Comparison of ENCODE assay signal across 13 cellular contexts in genomic region chr20:5606347-5606746, GRCh38. TPM values are rescaled to one million over a fixed set of nuclear protein-coding genes. Genes with fewer than 3 reads are reported as not detected.
DNase-seq lines count a peak whose midpoint lies in the region; ATAC-seq, FAIRE-seq and TF ChIP-seq lines count a peak whose summit lies in the region.
"Had no signal": no experiment of that assay in that cellular context is flagged by ENCODE, and none has a peak within 500 bp of the region (broad histone marks: within the 10 kb centered on the region; RNA-seq: fewer than 3 reads in every experiment).

No MANE protein-coding gene starts in this region.

- no peak for FAIRE-seq in A549 (lab: Jason Lieb, UNC)

- H3K4me3 Mint-ChIP-seq in CD8-positive, alpha-beta T cell: peak overlapping the region; percentile 26
- peak overlapping the region; percentile 28 to 79 (median 64) for H3K4me3 Mint-ChIP-seq in immature natural killer cell

- H3K4me3 ChIP-seq in A549: 0 out of 3 replicates have a peak overlapping the region, but pooled peaks have one; percentile 5
- no peak overlapping the region for H3K4me3 ChIP-seq in CD8-positive, alpha-beta T cell (ENCODE audit: low read depth, low read length)
- peak overlapping the region; percentile 99 for H3K4me3 ChIP-seq in SU-DHL-6 (ENCODE audit: insufficient read depth, low read length, poor library complexity, severe bottlenecking)

- no peaks in the 10 kb centered on the region for H4K20me1 ChIP-seq in SU-DHL-6 (ENCODE audit: low read depth, low read length)

- H3K9me2 ChIP-seq in SU-DHL-6 (replicated peaks; ENCODE audit: insufficient read depth, low read length): no peaks in the 10 kb centered on the region

- WGBS in A549 (ENCODE audit: missing lambda C conversion rate): 87% methylated on average over 1 of the region's 1 CpG

- peaks cover 73% of the 10 kb centered on the region for H3F3A ChIP-seq in SU-DHL-6 (ENCODE audit: insufficient read depth)

- no peaks in the 10 kb centered on the region for H3K9me3 Mint-ChIP-seq in CD8-positive, alpha-beta T cell
- H3K9me3 Mint-ChIP-seq in immature natural killer cell: no peaks in the 10 kb centered on the region

- H3K4me1 Mint-ChIP-seq in CD8-positive, alpha-beta T cell (ENCODE audit: low read depth): peaks cover 74% of the 10 kb centered on the region
- peaks cover 75 to 84% of the 10 kb centered on the region in 2 donors for H3K4me1 Mint-ChIP-seq in immature natural killer cell

- no peaks in the 10 kb centered on the region for H3K27me3 Mint-ChIP-seq in CD8-positive, alpha-beta T cell (ENCODE audit: low read depth)
- peaks cover 25 to 27% (median 27%) of the 10 kb centered on the region in 3 donors for H3K27me3 Mint-ChIP-seq in immature natural killer cell (ENCODE audit: low read depth in 3 of 3)

- peak overlapping the region; percentile 74 for H3K4me2 ChIP-seq in A549
- H3K4me2 ChIP-seq in SU-DHL-6 (ENCODE audit: low read depth, low read length, poor library complexity, severe bottlenecking): peak overlapping the region; percentile 100

- DNase-seq in A549 (ENCODE audit: low read depth in 1 of 2, low spot score in 1 of 2) (no peak), immature natural killer cell (no peak), SIG-M5 treated with dmso at 0.1 percent for 504 hours (lab: John Stamatoyannopoulos, UW; ENCODE audit: unreplicated experiment) (no peak), T1000 (lab: John Stamatoyannopoulos, UW) (no peak)
- DNase-seq in CD8-positive, alpha-beta T cell: no peak
- DNase-seq: activated CD4-positive, alpha-beta T cell treated with anti-CD3 and anti-CD28 coated beads for 4 hours; amygdala; NCI-H187 treated with DMSO at 0.1 percent for 48 hours; right cardiac atrium had no signal

- no peak for TF ChIP-seq POLR2A in A549 (IDR thresholded peaks at IDR 0.05; ENCODE audit: low read length)

- H3K9ac ChIP-seq in SU-DHL-6 (ENCODE audit: low read length): peak overlapping the region; percentile 99

- no peak for TF ChIP-seq RAD21 in A549 (conservative IDR thresholded peaks at IDR 0.05 in 1 of 2, IDR thresholded peaks at IDR 0.05 in 1 of 2)

- no peak for TF ChIP-seq EP300 in A549 (IDR thresholded peaks at IDR 0.05)

- H3K4me1 ChIP-seq in A549: peaks cover 56% of the 10 kb centered on the region
- peaks cover 51% of the 10 kb centered on the region for H3K4me1 ChIP-seq in CD8-positive, alpha-beta T cell (ENCODE audit: insufficient read depth, low read length)

- no peak overlapping the region for H2AFZ ChIP-seq in SU-DHL-6 (ENCODE audit: low read depth, low read length, severe bottlenecking)

- intact Hi-C loops in CD8-positive, alpha-beta T cell (cut with DNase I, micrococcal nuclease): loop anchor here (5.0 kb wide), 2 partner anchors 34 to 79 kb away; no protein-coding TSS in a partner anchor

- TF ChIP-seq CTCF in A549 (IDR thresholded peaks at IDR 0.05) (no peak), SU-DHL-6 (IDR thresholded peaks at IDR 0.05; ENCODE audit: insufficient read depth, low read length, poor library complexity, severe bottlenecking) (no peak)
- no peak for TF ChIP-seq CTCF in CD8-positive, alpha-beta T cell (IDR thresholded peaks at IDR 0.05)

- peak overlapping the region; percentile 80 for H3K27ac Mint-ChIP-seq in CD8-positive, alpha-beta T cell
- peak overlapping the region; percentile 93 to 97 (median 94) for H3K27ac Mint-ChIP-seq in immature natural killer cell

- H3K36me3 ChIP-seq in CD8-positive, alpha-beta T cell (ENCODE audit: insufficient read depth, low read length): peaks cover 11% of the 10 kb centered on the region
- H3K36me3 ChIP-seq in SU-DHL-6 (ENCODE audit: low read length): peaks cover 45% of the 10 kb centered on the region

- no peaks in the 10 kb centered on the region for H3K9me3 ChIP-seq in A549
- H3K9me3 ChIP-seq in CD8-positive, alpha-beta T cell (ENCODE audit: low read length): no peaks in the 10 kb centered on the region
- no peaks in the 10 kb centered on the region for H3K9me3 ChIP-seq in SU-DHL-6 (ENCODE audit: insufficient read depth, low read length)

- ATAC-seq in A549: no peak
- ATAC-seq in CD8-positive, alpha-beta T cell: no peak
- ATAC-seq in GM18517 (IDR thresholded peaks at IDR 0.05; ENCODE audit: unreplicated experiment): no peak
- no peak for ATAC-seq in activated CD4-positive, CD25-positive, alpha-beta regulatory T cell treated with anti-CD3 and anti-CD28 coated beads, Interleukin-2, amount 50 U/mL, for 24 hours
- ATAC-seq: right cardiac atrium had no signal

- H3K79me2 ChIP-seq in SU-DHL-6 (ENCODE audit: insufficient read depth, low read length): peaks cover 90% of the 10 kb centered on the region

- CTCF ChIA-PET in A549 (lab: Yijun Ruan, JAX): interaction anchor here (0.8 to 2.8 kb wide), 5 partner anchors 50 to 182 kb away, joined by 3 to 11 read pairs (median 4); no protein-coding TSS in a partner anchor
- CTCF ChIA-PET in CD8-positive, alpha-beta T cell (lab: Charles Lee): interaction anchor here (0.5 to 1.0 kb wide), 3 partner anchors 37 to 182 kb away, joined by 4 to 5 read pairs (median 4); no protein-coding TSS in a partner anchor

- H3K36me3 Mint-ChIP-seq in CD8-positive, alpha-beta T cell: peaks cover 52% of the 10 kb centered on the region
- peaks cover 13 to 20% (median 17%) of the 10 kb centered on the region in 3 donors for H3K36me3 Mint-ChIP-seq in immature natural killer cell

- POLR2A ChIA-PET in A549 (lab: Yijun Ruan, JAX): no interaction called here
- POLR2A ChIA-PET in CD8-positive, alpha-beta T cell (lab: Charles Lee): interaction anchor here (2.9 kb wide), 1 partner anchor 13 kb away, joined by 10 read pairs; no protein-coding TSS in a partner anchor

- peak overlapping the region in 1 of 2 experiments; percentile 20; a peak in 2 of 6 replicates for H3K27ac ChIP-seq in A549
- H3K27ac ChIP-seq in CD8-positive, alpha-beta T cell (ENCODE audit: low read depth, low read length): no peak overlapping the region
- peak overlapping the region; percentile 95 for H3K27ac ChIP-seq in SU-DHL-6 (ENCODE audit: low read depth, low read length)
- H3K27ac ChIP-seq: C4-2B had no signal

- no peaks in the 10 kb centered on the region for H3K27me3 ChIP-seq in CD8-positive, alpha-beta T cell (ENCODE audit: insufficient read depth, low read length)
- no peaks in the 10 kb centered on the region for H3K27me3 ChIP-seq in SU-DHL-6 (ENCODE audit: low read length)

TF ChIP-seq in A549, 52 proteins besides CTCF, POLR2A, EP300 and RAD21:
- TF ChIP-seq JUN (IDR thresholded peaks at IDR 0.05) (0 out of 5 replicates have a peak, but pooled peaks of 1 of the 2 experiments have one; percentile 17), RARB (CRISPR knock-in tag; IDR thresholded peaks at IDR 0.05) (no peak)

RNA-seq across cellular contexts. Expression of gene GPCPD1, which starts 4.5 kb away (rescaled TPM):
- 71.5 and 75.1 TPM in 2 replicates for polyA plus RNA-seq in A549 (2011; rRNA removed)
- 4.5 and 5.3 TPM in 2 replicates for polyA plus RNA-seq in A549 (2012; cell fraction: cytosol; rRNA removed)
- polyA plus RNA-seq in A549 (2012; cell fraction: nucleus; rRNA removed): 9.5 and 21.7 TPM in 2 replicates
- 8.1 to 8.6 TPM (median 8.5 TPM) in 3 replicates for polyA plus RNA-seq in A549 (2017; fragmentation: RNase III; extraction: RNeasy Plus Mini Kit Qiagen cat#74134 plus additional on column Dnase treatment)
- polyA minus RNA-seq in A549 (2011; rRNA and poly(A)+ RNA removed): 49.4 and 50.0 TPM in 2 replicates
- 100 to 1,000 TPM; 185 to 191 TPM for total RNA-seq in CD8-positive, alpha-beta T cell
- 10 to 100 TPM; 22.5 to 32.6 (median 24.1) TPM for polyA plus RNA-seq in immature natural killer cell
